1 cellular context compared by ENCODE assay signal in the genomic region with DNA sequence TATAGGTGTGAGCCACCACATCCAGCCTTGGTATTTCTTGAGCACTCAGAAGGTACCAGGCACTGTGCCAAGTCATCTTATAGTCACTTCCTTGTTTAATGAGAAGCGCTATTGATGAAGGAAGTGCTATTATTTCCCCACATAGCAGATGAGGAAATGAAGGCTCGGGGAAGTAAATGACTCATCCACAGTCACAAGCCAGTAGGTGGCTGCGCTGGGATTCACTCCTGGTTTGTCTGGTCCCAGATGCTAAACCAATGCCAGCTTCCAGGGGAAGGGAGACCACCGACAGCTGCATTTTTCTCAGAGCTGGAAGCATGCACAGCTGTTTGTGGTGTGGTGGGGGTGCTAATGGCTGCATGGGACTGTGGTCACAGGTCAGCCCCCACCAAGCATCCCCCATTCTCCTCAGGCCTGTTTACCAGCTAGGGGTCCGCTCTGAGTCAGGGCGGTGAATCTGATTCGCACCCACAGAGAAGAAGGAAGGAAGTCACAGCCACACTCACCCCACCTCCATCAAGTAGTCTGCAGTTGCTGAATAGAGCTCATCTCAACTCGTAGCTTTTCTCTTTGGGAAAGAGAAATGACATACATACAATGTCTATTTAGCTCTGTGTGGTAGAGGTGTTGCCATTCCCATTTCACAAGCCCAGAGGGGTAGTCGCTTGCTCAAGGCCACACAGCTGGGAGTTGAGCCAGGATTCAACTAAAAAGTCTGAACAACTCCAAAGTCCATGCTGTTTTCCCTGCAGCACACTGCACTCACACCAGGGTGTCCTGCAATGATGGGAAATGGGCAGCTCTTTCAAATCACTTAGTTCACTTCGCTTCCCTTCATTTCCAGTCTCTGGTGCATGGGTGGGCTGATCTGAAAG.
TF ChIP-seq lines count a peak whose summit lies in the region.

No MANE protein-coding gene starts in this region.

TF ChIP-seq in HepG2, 621 proteins besides CTCF, POLR2A, EP300 and RAD21 (continued from another document and continues in another):
- TF ChIP-seq, protein P1, sequence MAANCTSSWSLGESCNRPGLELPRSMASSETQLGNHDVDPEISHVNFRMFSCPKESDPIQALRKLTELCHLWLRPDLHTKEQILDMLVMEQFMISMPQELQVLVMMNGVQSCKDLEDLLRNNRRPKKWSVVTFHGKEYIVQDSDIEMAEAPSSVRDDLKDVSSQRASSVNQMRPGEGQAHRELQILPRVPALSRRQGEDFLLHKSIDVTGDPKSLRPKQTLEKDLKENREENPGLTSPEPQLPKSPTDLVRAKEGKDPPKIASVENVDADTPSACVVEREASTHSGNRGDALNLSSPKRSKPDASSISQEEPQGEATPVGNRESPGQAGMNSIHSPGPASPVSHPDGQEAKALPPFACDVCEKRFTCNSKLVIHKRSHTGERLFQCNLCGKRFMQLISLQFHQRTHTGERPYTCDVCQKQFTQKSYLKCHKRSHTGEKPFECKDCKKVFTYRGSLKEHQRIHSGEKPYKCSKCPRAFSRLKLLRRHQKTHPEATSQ (CRISPR knock-in tag; IDR thresholded peaks at IDR 0.05; ENCODE audit: borderline replicate concordance): no peak
- TF ChIP-seq ZNF558 (CRISPR knock-in tag; IDR thresholded peaks at IDR 0.05; ENCODE audit: borderline replicate concordance) (no peak), MATR3 (CRISPR knock-in tag; IDR thresholded peaks at IDR 0.05) (no peak), ZBED4 (CRISPR knock-in tag; IDR thresholded peaks at IDR 0.05; ENCODE audit: borderline replicate concordance) (no peak), REXO4 (CRISPR knock-in tag; IDR thresholded peaks at IDR 0.05; ENCODE audit: borderline replicate concordance) (no peak), SCMH1 (CRISPR knock-in tag; IDR thresholded peaks at IDR 0.05; ENCODE audit: borderline replicate concordance) (no peak), MEIS2 (CRISPR knock-in tag; IDR thresholded peaks at IDR 0.05) (no peak), ZBTB49 (CRISPR knock-in tag; IDR thresholded peaks at IDR 0.05; ENCODE audit: borderline replicate concordance) (no peak), LCORL (IDR thresholded peaks at IDR 0.05) (no peak), LCORL (CRISPR knock-in tag; IDR thresholded peaks at IDR 0.05) (peak; percentile 78; the same call in 1 of the 2 replicates), ZC3H13 (CRISPR knock-in tag; IDR thresholded peaks at IDR 0.05) (no peak), KDM1A (CRISPR knock-in tag; IDR thresholded peaks at IDR 0.05) (no peak), CBX1 (IDR thresholded peaks at IDR 0.05; ENCODE audit: low read depth) (no peak), ZNF562 (CRISPR knock-in tag; IDR thresholded peaks at IDR 0.05; ENCODE audit: borderline replicate concordance) (no peak), ZFP41 (CRISPR knock-in tag; IDR thresholded peaks at IDR 0.05; ENCODE audit: borderline replicate concordance) (no peak), MTA3 (CRISPR knock-in tag; IDR thresholded peaks at IDR 0.05) (no peak), RXRB (CRISPR knock-in tag; IDR thresholded peaks at IDR 0.05; ENCODE audit: borderline replicate concordance) (peak; percentile 45), ZNF674 (CRISPR knock-in tag; IDR thresholded peaks at IDR 0.05; ENCODE audit: low read depth) (no peak), MAFK (conservative IDR thresholded peaks at IDR 0.05 in 1 of 2, IDR thresholded peaks at IDR 0.05 in 1 of 2; ENCODE audit: low read length in 2 of 2) (no peak), BORCS8-MEF2B (CRISPR knock-in tag; IDR thresholded peaks at IDR 0.05) (peak; percentile 36; the same call in 1 of the 2 replicates)
- TF ChIP-seq, protein P2, sequence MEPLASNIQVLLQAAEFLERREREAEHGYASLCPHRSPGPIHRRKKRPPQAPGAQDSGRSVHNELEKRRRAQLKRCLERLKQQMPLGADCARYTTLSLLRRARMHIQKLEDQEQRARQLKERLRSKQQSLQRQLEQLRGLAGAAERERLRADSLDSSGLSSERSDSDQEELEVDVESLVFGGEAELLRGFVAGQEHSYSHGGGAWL (CRISPR knock-in tag; IDR thresholded peaks at IDR 0.05): no peak
- TF ChIP-seq, protein P3, sequence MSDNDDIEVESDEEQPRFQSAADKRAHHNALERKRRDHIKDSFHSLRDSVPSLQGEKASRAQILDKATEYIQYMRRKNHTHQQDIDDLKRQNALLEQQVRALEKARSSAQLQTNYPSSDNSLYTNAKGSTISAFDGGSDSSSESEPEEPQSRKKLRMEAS (IDR thresholded peaks at IDR 0.05): peak; percentile 37; the same call in 1 of the 2 replicates
- TF ChIP-seq, protein P4, sequence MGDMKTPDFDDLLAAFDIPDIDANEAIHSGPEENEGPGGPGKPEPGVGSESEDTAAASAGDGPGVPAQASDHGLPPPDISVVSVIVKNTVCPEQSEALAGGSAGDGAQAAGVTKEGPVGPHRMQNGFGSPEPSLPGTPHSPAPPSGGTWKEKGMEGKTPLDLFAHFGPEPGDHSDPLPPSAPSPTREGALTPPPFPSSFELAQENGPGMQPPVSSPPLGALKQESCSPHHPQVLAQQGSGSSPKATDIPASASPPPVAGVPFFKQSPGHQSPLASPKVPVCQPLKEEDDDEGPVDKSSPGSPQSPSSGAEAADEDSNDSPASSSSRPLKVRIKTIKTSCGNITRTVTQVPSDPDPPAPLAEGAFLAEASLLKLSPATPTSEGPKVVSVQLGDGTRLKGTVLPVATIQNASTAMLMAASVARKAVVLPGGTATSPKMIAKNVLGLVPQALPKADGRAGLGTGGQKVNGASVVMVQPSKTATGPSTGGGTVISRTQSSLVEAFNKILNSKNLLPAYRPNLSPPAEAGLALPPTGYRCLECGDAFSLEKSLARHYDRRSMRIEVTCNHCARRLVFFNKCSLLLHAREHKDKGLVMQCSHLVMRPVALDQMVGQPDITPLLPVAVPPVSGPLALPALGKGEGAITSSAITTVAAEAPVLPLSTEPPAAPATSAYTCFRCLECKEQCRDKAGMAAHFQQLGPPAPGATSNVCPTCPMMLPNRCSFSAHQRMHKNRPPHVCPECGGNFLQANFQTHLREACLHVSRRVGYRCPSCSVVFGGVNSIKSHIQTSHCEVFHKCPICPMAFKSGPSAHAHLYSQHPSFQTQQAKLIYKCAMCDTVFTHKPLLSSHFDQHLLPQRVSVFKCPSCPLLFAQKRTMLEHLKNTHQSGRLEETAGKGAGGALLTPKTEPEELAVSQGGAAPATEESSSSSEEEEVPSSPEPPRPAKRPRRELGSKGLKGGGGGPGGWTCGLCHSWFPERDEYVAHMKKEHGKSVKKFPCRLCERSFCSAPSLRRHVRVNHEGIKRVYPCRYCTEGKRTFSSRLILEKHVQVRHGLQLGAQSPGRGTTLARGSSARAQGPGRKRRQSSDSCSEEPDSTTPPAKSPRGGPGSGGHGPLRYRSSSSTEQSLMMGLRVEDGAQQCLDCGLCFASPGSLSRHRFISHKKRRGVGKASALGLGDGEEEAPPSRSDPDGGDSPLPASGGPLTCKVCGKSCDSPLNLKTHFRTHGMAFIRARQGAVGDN (CRISPR knock-in tag; IDR thresholded peaks at IDR 0.05): peak; percentile 41
- TF ChIP-seq, protein P5, sequence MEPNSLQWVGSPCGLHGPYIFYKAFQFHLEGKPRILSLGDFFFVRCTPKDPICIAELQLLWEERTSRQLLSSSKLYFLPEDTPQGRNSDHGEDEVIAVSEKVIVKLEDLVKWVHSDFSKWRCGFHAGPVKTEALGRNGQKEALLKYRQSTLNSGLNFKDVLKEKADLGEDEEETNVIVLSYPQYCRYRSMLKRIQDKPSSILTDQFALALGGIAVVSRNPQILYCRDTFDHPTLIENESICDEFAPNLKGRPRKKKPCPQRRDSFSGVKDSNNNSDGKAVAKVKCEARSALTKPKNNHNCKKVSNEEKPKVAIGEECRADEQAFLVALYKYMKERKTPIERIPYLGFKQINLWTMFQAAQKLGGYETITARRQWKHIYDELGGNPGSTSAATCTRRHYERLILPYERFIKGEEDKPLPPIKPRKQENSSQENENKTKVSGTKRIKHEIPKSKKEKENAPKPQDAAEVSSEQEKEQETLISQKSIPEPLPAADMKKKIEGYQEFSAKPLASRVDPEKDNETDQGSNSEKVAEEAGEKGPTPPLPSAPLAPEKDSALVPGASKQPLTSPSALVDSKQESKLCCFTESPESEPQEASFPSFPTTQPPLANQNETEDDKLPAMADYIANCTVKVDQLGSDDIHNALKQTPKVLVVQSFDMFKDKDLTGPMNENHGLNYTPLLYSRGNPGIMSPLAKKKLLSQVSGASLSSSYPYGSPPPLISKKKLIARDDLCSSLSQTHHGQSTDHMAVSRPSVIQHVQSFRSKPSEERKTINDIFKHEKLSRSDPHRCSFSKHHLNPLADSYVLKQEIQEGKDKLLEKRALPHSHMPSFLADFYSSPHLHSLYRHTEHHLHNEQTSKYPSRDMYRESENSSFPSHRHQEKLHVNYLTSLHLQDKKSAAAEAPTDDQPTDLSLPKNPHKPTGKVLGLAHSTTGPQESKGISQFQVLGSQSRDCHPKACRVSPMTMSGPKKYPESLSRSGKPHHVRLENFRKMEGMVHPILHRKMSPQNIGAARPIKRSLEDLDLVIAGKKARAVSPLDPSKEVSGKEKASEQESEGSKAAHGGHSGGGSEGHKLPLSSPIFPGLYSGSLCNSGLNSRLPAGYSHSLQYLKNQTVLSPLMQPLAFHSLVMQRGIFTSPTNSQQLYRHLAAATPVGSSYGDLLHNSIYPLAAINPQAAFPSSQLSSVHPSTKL (CRISPR knock-in tag; IDR thresholded peaks at IDR 0.05): peak; percentile 68
- TF ChIP-seq, protein P6, sequence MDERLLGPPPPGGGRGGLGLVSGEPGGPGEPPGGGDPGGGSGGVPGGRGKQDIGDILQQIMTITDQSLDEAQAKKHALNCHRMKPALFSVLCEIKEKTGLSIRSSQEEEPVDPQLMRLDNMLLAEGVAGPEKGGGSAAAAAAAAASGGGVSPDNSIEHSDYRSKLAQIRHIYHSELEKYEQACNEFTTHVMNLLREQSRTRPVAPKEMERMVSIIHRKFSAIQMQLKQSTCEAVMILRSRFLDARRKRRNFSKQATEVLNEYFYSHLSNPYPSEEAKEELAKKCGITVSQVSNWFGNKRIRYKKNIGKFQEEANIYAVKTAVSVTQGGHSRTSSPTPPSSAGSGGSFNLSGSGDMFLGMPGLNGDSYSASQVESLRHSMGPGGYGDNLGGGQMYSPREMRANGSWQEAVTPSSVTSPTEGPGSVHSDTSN (CRISPR knock-in tag; IDR thresholded peaks at IDR 0.05): no peak
- TF ChIP-seq, protein P7, sequence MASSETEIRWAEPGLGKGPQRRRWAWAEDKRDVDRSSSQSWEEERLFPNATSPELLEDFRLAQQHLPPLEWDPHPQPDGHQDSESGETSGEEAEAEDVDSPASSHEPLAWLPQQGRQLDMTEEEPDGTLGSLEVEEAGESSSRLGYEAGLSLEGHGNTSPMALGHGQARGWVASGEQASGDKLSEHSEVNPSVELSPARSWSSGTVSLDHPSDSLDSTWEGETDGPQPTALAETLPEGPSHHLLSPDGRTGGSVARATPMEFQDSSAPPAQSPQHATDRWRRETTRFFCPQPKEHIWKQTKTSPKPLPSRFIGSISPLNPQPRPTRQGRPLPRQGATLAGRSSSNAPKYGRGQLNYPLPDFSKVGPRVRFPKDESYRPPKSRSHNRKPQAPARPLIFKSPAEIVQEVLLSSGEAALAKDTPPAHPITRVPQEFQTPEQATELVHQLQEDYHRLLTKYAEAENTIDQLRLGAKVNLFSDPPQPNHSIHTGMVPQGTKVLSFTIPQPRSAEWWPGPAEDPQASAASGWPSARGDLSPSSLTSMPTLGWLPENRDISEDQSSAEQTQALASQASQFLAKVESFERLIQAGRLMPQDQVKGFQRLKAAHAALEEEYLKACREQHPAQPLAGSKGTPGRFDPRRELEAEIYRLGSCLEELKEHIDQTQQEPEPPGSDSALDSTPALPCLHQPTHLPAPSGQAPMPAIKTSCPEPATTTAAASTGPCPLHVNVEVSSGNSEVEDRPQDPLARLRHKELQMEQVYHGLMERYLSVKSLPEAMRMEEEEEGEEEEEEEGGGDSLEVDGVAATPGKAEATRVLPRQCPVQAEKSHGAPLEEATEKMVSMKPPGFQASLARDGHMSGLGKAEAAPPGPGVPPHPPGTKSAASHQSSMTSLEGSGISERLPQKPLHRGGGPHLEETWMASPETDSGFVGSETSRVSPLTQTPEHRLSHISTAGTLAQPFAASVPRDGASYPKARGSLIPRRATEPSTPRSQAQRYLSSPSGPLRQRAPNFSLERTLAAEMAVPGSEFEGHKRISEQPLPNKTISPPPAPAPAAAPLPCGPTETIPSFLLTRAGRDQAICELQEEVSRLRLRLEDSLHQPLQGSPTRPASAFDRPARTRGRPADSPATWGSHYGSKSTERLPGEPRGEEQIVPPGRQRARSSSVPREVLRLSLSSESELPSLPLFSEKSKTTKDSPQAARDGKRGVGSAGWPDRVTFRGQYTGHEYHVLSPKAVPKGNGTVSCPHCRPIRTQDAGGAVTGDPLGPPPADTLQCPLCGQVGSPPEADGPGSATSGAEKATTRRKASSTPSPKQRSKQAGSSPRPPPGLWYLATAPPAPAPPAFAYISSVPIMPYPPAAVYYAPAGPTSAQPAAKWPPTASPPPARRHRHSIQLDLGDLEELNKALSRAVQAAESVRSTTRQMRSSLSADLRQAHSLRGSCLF (CRISPR knock-in tag; IDR thresholded peaks at IDR 0.05; ENCODE audit: borderline replicate concordance): no peak
